10 cellular contexts compared by ENCODE assay signal in genomic region chr11:108167624-108168023, GRCh38.
"Had no signal": no experiment of that assay in that cellular context is flagged by ENCODE, and none has a peak within 500 bp of the region (broad histone marks: within the 10 kb centered on the region; RNA-seq: fewer than 3 reads in every experiment).

No MANE protein-coding gene starts in this region.

- ATAC-seq: body of pancreas, right cardiac atrium, upper lobe of right lung had no signal

- H3K27ac ChIP-seq: body of pancreas, SJCRH30, upper lobe of right lung had no signal

- H3K27ac Mint-ChIP-seq: dendritic cell treated with granulocyte-macrophage colony-stimulating factor and Interleukin-4, amounts not matched to agents 40 ng/mL and 50 ng/mL, for 4 days; endodermal cell had no signal

- H3K4me3 ChIP-seq: body of pancreas, SJCRH30, upper lobe of right lung had no signal

- H3K4me1 ChIP-seq: body of pancreas, SJCRH30, upper lobe of right lung had no signal

- H3K27me3 ChIP-seq: body of pancreas, SJCRH30, upper lobe of right lung had no signal

- H3K27me3 Mint-ChIP-seq: dendritic cell treated with granulocyte-macrophage colony-stimulating factor and Interleukin-4, amounts not matched to agents 40 ng/mL and 50 ng/mL, for 4 days had no signal

- H3K9me3 Mint-ChIP-seq: dendritic cell treated with granulocyte-macrophage colony-stimulating factor and Interleukin-4, amounts not matched to agents 40 ng/mL and 50 ng/mL, for 4 days; endodermal cell had no signal

- DNase-seq: activated CD8-positive, alpha-beta memory T cell treated with anti-CD3 and anti-CD28 coated beads for 24 hours; amniotic stem cell; body of pancreas; endodermal cell; hypothalamus; right cardiac atrium; SJCRH30; small intestine; upper lobe of right lung had no signal

- H3K9me3 ChIP-seq: body of pancreas, SJCRH30, upper lobe of right lung had no signal

- H3K4me1 Mint-ChIP-seq: endodermal cell had no signal

- H3K4me3 Mint-ChIP-seq: dendritic cell treated with granulocyte-macrophage colony-stimulating factor and Interleukin-4, amounts not matched to agents 40 ng/mL and 50 ng/mL, for 4 days; endodermal cell had no signal
